ENCODE assay signal across 29 cellular contexts in genomic region chr4:85793256-85793655, GRCh38.
DNase-seq lines count a peak whose midpoint lies in the region; ATAC-seq, FAIRE-seq and TF ChIP-seq lines count a peak whose summit lies in the region.
"Had no signal": no experiment of that assay in that cellular context is flagged by ENCODE, and none has a peak within 500 bp of the region (broad histone marks: within the 10 kb centered on the region; RNA-seq: fewer than 3 reads in every experiment).

No MANE protein-coding gene starts in this region.

- CTCF ChIA-PET in SK-N-SH (lab: Yijun Ruan, JAX), result interaction anchor here (1.3 to 2.7 kb wide), 2 partner anchors 14 to 176 kb away, joined by 3 to 12 read pairs; no protein-coding TSS in a partner anchor
- CTCF ChIA-PET in CD4-positive, alpha-beta T cell (lab: Charles Lee), result no interaction called here

- peaks cover 11% of the 10 kb centered on the region for H3K9me3 Mint-ChIP-seq in mesothelial cell of epicardium
- H3K9me3 Mint-ChIP-seq in CD4-positive, alpha-beta T cell, result no peaks in the 10 kb centered on the region
- H3K9me3 Mint-ChIP-seq: activated T-cell treated with anti-CD3 and anti-CD28 coated beads, Interleukin-2, amount 50 U/mL, for 24 hours; CD14-positive monocyte had no signal

- H3K9me3 ChIP-seq in SK-N-SH, result no peaks in the 10 kb centered on the region
- no peaks in the 10 kb centered on the region for H3K9me3 ChIP-seq in CD4-positive, alpha-beta T cell (ENCODE audit: control insufficient read depth, low read length)
- H3K9me3 ChIP-seq: heart right ventricle, psoas muscle, upper lobe of left lung had no signal

- POLR2A ChIA-PET in SK-N-SH (lab: Yijun Ruan, JAX), result no interaction called here
- POLR2A ChIA-PET in CD4-positive, alpha-beta T cell (lab: Charles Lee), result no interaction called here

- 88% methylated on average over 2 of the region's 2 CpGs for WGBS in SK-N-SH (ENCODE audit: low lambda C conversion rate)

- no peak overlapping the region; the same call in 1 of the 2 replicates for H2AFZ ChIP-seq in SK-N-SH (ENCODE audit: low read depth)

- no peaks in the 10 kb centered on the region for H3K27me3 Mint-ChIP-seq in mesothelial cell of epicardium (ENCODE audit: low read depth)
- H3K27me3 Mint-ChIP-seq in CD4-positive, alpha-beta T cell, result no peaks in the 10 kb centered on the region
- H3K27me3 Mint-ChIP-seq: activated T-cell treated with anti-CD3 and anti-CD28 coated beads, Interleukin-2, amount 50 U/mL, for 24 hours; naive thymus-derived CD8-positive, alpha-beta T cell had no signal

- peaks cover 29% of the 10 kb centered on the region for H3F3A ChIP-seq in SK-N-SH (replicated peaks; ENCODE audit: insufficient read depth)

- H3K9ac ChIP-seq in SK-N-SH, result peak overlapping the region; percentile 9; the same call in 1 of the 2 replicates

- intact Hi-C loops in CD4-positive, alpha-beta T cell (cut with DNase I, micrococcal nuclease), result no loop called here
- intact Hi-C loops in dorsolateral prefrontal cortex (cut with DNase I), result no loop called here

- H3K4me1 Mint-ChIP-seq in mesothelial cell of epicardium, result peaks cover 34% of the 10 kb centered on the region
- H3K4me1 Mint-ChIP-seq in CD4-positive, alpha-beta T cell (ENCODE audit: low read depth), result no peaks in the 10 kb centered on the region
- H3K4me1 Mint-ChIP-seq: stimulated activated effector memory CD8-positive, alpha-beta T cell treated with anti-CD3 and anti-CD28 coated beads, Interleukin-12 subunit alpha, Interleukin-12 subunit beta, amount 100 ng/mL, for 72 hours had no signal

- H3K4me3 Mint-ChIP-seq in mesothelial cell of epicardium, result no peak overlapping the region
- H3K4me3 Mint-ChIP-seq in CD4-positive, alpha-beta T cell, result no peak overlapping the region
- H3K4me3 Mint-ChIP-seq: activated T-cell treated with anti-CD3 and anti-CD28 coated beads, Interleukin-2, amount 50 U/mL, for 24 hours; CD14-positive monocyte; naive thymus-derived CD8-positive, alpha-beta T cell; stimulated activated effector memory CD8-positive, alpha-beta T cell treated with anti-CD3 and anti-CD28 coated beads, Interleukin-12 subunit alpha, Interleukin-12 subunit beta, amount 100 ng/mL, for 72 hours had no signal

- TF ChIP-seq POLR2A in GM12891 (IDR thresholded peaks at IDR 0.05; ENCODE audit: low read depth, low read length), result no peak

- no peak for FAIRE-seq in GM12891 (lab: Jason Lieb, UNC)
- FAIRE-seq: TTC549 had no signal

- H3K27ac Mint-ChIP-seq in mesothelial cell of epicardium, result peak overlapping the region; percentile 67
- H3K27ac Mint-ChIP-seq in CD4-positive, alpha-beta T cell, result no peak overlapping the region
- H3K27ac Mint-ChIP-seq: activated T-cell treated with anti-CD3 and anti-CD28 coated beads, Interleukin-2, amount 50 U/mL, for 24 hours; CD14-positive monocyte; naive thymus-derived CD8-positive, alpha-beta T cell; stimulated activated effector memory CD8-positive, alpha-beta T cell treated with anti-CD3 and anti-CD28 coated beads, Interleukin-12 subunit alpha, Interleukin-12 subunit beta, amount 100 ng/mL, for 72 hours had no signal

- no peaks in the 10 kb centered on the region for H3K9me2 ChIP-seq in SK-N-SH

- H3K27ac ChIP-seq in SK-N-SH (ENCODE audit: low read depth in 2 of 2, low read length in 1 of 2) (peak overlapping the region in 1 of 2 experiments; percentile 85; a peak in 2 of 4 replicates), dorsolateral prefrontal cortex (peak overlapping the region in 2 of 59 donors; percentile 13 to 48)
- H3K27ac ChIP-seq in CD4-positive, alpha-beta T cell (ENCODE audit: low read depth, low read length), result no peak overlapping the region
- H3K27ac ChIP-seq: psoas muscle, RWPE1, upper lobe of left lung had no signal

- H3K4me3 ChIP-seq in SK-N-SH (ENCODE audit: low read depth in 2 of 2, low read length in 1 of 2) (no peak overlapping the region), dorsolateral prefrontal cortex (no peak overlapping the region)
- H3K4me3 ChIP-seq: heart right ventricle, psoas muscle, upper lobe of left lung had no signal

- no peaks in the 10 kb centered on the region; the same call in 1 of the 2 replicates for H3K79me2 ChIP-seq in SK-N-SH (ENCODE audit: insufficient read depth)

- no peak for TF ChIP-seq RAD21 in SK-N-SH (IDR thresholded peaks at IDR 0.05; ENCODE audit: low read length)

- TF ChIP-seq CTCF in SK-N-SH (IDR thresholded peaks at IDR 0.05) (no peak), mesothelial cell of epicardium (IDR thresholded peaks at IDR 0.05; ENCODE audit: unreplicated experiment) (no peak), dorsolateral prefrontal cortex (IDR thresholded peaks at IDR 0.05 in 54 of 56, conservative IDR thresholded peaks at IDR 0.05 in 2 of 56; ENCODE audit: low read depth in 1 of 56, partially characterized antibody in 56 of 56) (no peak)
- TF ChIP-seq CTCF in CD4-positive, alpha-beta T cell (IDR thresholded peaks at IDR 0.05), result no peak

- no peaks in the 10 kb centered on the region for H3K27me3 ChIP-seq in SK-N-SH (ENCODE audit: insufficient read depth)
- no peaks in the 10 kb centered on the region for H3K27me3 ChIP-seq in CD4-positive, alpha-beta T cell (ENCODE audit: control insufficient read depth, insufficient read depth, low read length)
- no peaks in the 10 kb centered on the region for H3K27me3 ChIP-seq in dorsolateral prefrontal cortex
- H3K27me3 ChIP-seq: heart right ventricle, upper lobe of left lung had no signal

- no peaks in the 10 kb centered on the region for H3K36me3 Mint-ChIP-seq in mesothelial cell of epicardium
- no peaks in the 10 kb centered on the region for H3K36me3 Mint-ChIP-seq in CD4-positive, alpha-beta T cell (ENCODE audit: low read depth)
- H3K36me3 Mint-ChIP-seq: naive thymus-derived CD8-positive, alpha-beta T cell; stimulated activated effector memory CD8-positive, alpha-beta T cell treated with anti-CD3 and anti-CD28 coated beads, Interleukin-12 subunit alpha, Interleukin-12 subunit beta, amount 100 ng/mL, for 72 hours had no signal

- no peak for ATAC-seq in CD4-positive, alpha-beta T cell (ENCODE audit: poor library complexity)
- ATAC-seq: HCT116; heart right ventricle; naive thymus-derived CD8-positive, alpha-beta T cell; psoas muscle; sciatic nerve; stimulated activated effector memory CD8-positive, alpha-beta T cell treated with anti-CD3 and anti-CD28 coated beads, Interleukin-12 subunit alpha, Interleukin-12 subunit beta, amount 100 ng/mL, for 72 hours had no signal

- TF ChIP-seq EP300 in SK-N-SH (IDR thresholded peaks at IDR 0.05; ENCODE audit: borderline replicate concordance in 1 of 2, low read depth in 1 of 2, low read length in 1 of 2), result no peak

- no peaks in the 10 kb centered on the region for H3K36me3 ChIP-seq in SK-N-SH (replicated peaks in 1 of 2; ENCODE audit: control insufficient read depth in 1 of 2, insufficient read depth in 2 of 2, low read length in 1 of 2)
- H3K36me3 ChIP-seq: heart right ventricle, upper lobe of left lung had no signal

- H3K4me2 ChIP-seq in SK-N-SH, result peak overlapping the region; percentile 34; the same call in 1 of the 2 replicates

- peaks cover 0 to 20% of the 10 kb centered on the region in 2 experiments; a peak in 2 of 4 replicates for H3K4me1 ChIP-seq in SK-N-SH (ENCODE audit: control insufficient read depth in 1 of 2, insufficient read depth in 2 of 2, low read depth in 1 of 2, low read length in 1 of 2)

- no peak for DNase-seq in SK-N-SH
- DNase-seq in dedifferentiated amniotic fluid mesenchymal stem cell (ENCODE audit: extremely low spot score), result peak; percentile 38
- no peak for DNase-seq in mesothelial cell of epicardium (ENCODE audit: low spot score in 2 of 2, unreplicated experiment in 2 of 2)
- no peak for DNase-seq in CD4-positive, alpha-beta T cell
- DNase-seq in GM12891 (ENCODE audit: insufficient read length, low spot score), result no peak
- no peak for DNase-seq in dorsolateral prefrontal cortex
- no peak for DNase-seq in GM19240 (ENCODE audit: insufficient read length, low spot score)
- DNase-seq: activated CD4-positive, alpha-beta T cell treated with anti-CD3 and anti-CD28 coated beads, Interleukin-2, amount 50 U/mL, for 1 hour; activated CD4-positive, CD25-positive, alpha-beta regulatory T cell; activated gamma-delta T cell; activated T-cell treated with anti-CD3 and anti-CD28 coated beads, Interleukin-2, amount 50 U/mL, for 24 hours; effector CD8-positive, alpha-beta T cell; erythroblast; foreskin melanocyte; heart right ventricle; naive thymus-derived CD8-positive, alpha-beta T cell; NCI-H1048; NCI-H446; NCI-H82; nucleus accumbens; psoas muscle; stimulated activated CD4-positive, alpha-beta T cell treated with anti-CD3 and anti-CD28 coated beads, Interleukin-4, amount 100 ng/mL, for 4 hours; upper lobe of left lung had no signal

- H4K20me1 ChIP-seq in SK-N-SH (ENCODE audit: insufficient read depth), result no peaks in the 10 kb centered on the region

TF ChIP-seq in SK-N-SH, 30 proteins besides CTCF, POLR2A, EP300 and RAD21:
- TF ChIP-seq ELF1 (IDR thresholded peaks at IDR 0.05) (no peak), TCF12 (IDR thresholded peaks at IDR 0.05) (no peak), NFIC (IDR thresholded peaks at IDR 0.05; ENCODE audit: borderline replicate concordance) (no peak), RFX5 (IDR thresholded peaks at IDR 0.05; ENCODE audit: low read length) (no peak), CHD2 (IDR thresholded peaks at IDR 0.05; ENCODE audit: low read length, partially characterized antibody) (no peak), TEAD4 (IDR thresholded peaks at IDR 0.05; ENCODE audit: borderline replicate concordance, insufficient read depth) (no peak)

TF ChIP-seq in GM12891, 5 proteins besides CTCF, POLR2A, EP300 and RAD21:
- TF ChIP-seq TAF1 (IDR thresholded peaks at IDR 0.05; ENCODE audit: low read depth, low read length) (no peak), PAX5 (IDR thresholded peaks at IDR 0.05; ENCODE audit: insufficient read depth, low read length, severe bottlenecking) (no peak), POLR2AphosphoS5 (IDR thresholded peaks at IDR 0.05; ENCODE audit: low read depth, low read length) (no peak), POU2F2 (IDR thresholded peaks at IDR 0.05; ENCODE audit: low read depth, low read length) (no peak)
